Comparison of ENCODE assay signal across 24 cellular contexts in the genomic region with DNA sequence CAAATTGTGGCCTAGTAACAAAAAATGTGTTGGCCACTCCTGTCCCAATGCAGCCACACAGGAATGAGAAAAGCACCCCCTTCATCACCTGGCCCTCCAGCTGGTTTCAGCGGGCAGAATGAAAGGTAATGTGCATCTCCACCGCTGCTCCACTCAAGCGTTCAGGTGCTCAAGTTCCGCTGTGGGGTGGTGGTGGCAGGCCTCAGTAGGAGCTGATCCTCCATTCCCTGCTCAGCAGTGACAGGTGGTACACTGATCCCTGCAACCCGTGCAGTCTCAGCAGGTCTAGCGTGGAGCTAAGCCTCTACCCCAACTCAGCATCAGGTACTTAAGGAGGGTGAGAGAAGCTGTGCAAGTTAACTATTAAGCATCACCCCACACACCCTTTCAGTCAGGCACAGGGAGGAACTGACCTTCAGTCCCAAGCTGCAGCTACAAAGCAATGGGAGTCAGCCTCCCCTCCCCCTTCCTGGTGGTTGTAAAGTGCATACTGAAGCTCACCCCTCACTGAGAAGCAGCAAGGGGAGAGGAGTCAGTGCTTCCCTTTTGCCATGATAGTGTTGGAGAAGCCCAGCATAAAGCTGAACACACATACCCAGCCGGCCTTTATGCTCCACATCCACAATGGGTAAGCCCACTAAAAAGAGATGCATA.
A peak's percentile ranks its signal among the peaks of the same experiment; 100 is the strongest.
DNase-seq lines count a peak whose midpoint lies in the region; TF ChIP-seq lines count a peak whose summit lies in the region.
"Had no signal": no experiment of that assay in that cellular context is flagged by ENCODE, and none has a peak within 500 bp of the region (broad histone marks: within the 10 kb centered on the region; RNA-seq: fewer than 3 reads in every experiment).

No MANE protein-coding gene starts in this region.

- in situ Hi-C loops in transverse colon (cut with MboI; ENCODE audit: low pct_ligation_motif_present in 1 of 4, low pct_unique_long_range_greater_than_20kb in 1 of 4, low sequenced_read_pairs in 3 of 4) = no loop called here

- H3K4me3 ChIP-seq in HUES48 (ENCODE audit: low read depth, low read length) (no peak overlapping the region), NT2/D1 (ENCODE audit: insufficient read length, low read depth) (no peak overlapping the region), transverse colon (no peak overlapping the region)
- H3K4me3 ChIP-seq: breast epithelium, gastroesophageal sphincter, left ventricle myocardium inferior, thoracic aorta, vagina had no signal

- peak overlapping the region; percentile 14 for H3K27ac ChIP-seq in HUES48 (ENCODE audit: low read depth, low read length)
- H3K27ac ChIP-seq in transverse colon = no peak overlapping the region
- H3K27ac ChIP-seq: breast epithelium, gastroesophageal sphincter, left ventricle myocardium inferior, thoracic aorta, vagina had no signal

- 74% methylated on average over 7 of the region's 7 CpGs; no CpG with 5 or more reads in 1 of the 2 donors for WGBS in transverse colon (ENCODE audit: low coverage in 1 of 2), 2 donors

- no peaks in the 10 kb centered on the region for H3K36me3 ChIP-seq in HUES48 (ENCODE audit: control insufficient read depth, insufficient read depth, low read length)
- H3K36me3 ChIP-seq in NT2/D1 (ENCODE audit: insufficient read depth, insufficient read length, low read length) = no peaks in the 10 kb centered on the region
- no peaks in the 10 kb centered on the region for H3K36me3 ChIP-seq in transverse colon
- H3K36me3 ChIP-seq: breast epithelium, gastroesophageal sphincter, left ventricle myocardium inferior, thoracic aorta, vagina had no signal

- no peak for TF ChIP-seq POLR2A in transverse colon (IDR thresholded peaks at IDR 0.05)

- H3K9ac ChIP-seq in HUES48 (ENCODE audit: low read depth, low read length) (no peak overlapping the region), NT2/D1 (ENCODE audit: insufficient read length, low read depth) (peak overlapping the region; percentile 23)

- TF ChIP-seq CTCF in transverse colon (IDR thresholded peaks at IDR 0.05) = no peak

- H3K27me3 ChIP-seq in HUES48 (ENCODE audit: control insufficient read depth, insufficient read depth, low read length) (no peaks in the 10 kb centered on the region), NT2/D1 (ENCODE audit: insufficient read depth, insufficient read length) (no peaks in the 10 kb centered on the region), transverse colon (no peaks in the 10 kb centered on the region)
- H3K27me3 ChIP-seq: breast epithelium, gastroesophageal sphincter, vagina had no signal

- DNase-seq in NT2/D1 (ENCODE audit: low read depth, low spot score) (peak; percentile 33), iPS-NIHi7 (ENCODE audit: extremely low spot score) (peak; percentile 44), transverse colon (peak; percentile 33), T-helper 2 cell (no peak), NCI-H226 (no peak)
- DNase-seq in activated naive CD4-positive, alpha-beta T cell treated with Interleukin-2 at 50 U/mL for 16 hours = no peak
- DNase-seq: activated CD4-positive, alpha-beta T cell treated with anti-CD3 and anti-CD28 coated beads for 4 hours; activated CD8-positive, alpha-beta T cell treated with anti-CD3 and anti-CD28 coated beads, Interleukin-2, amount 10 ng/mL, durations not matched to agents 7 days and 5 days; DMS53; effector CD4-positive, alpha-beta T cell; hippocampal formation; left ventricle myocardium inferior; mesenchymal stem cell; NCI-H146; NCI-H526 treated with DMSO at 0.1 percent for 48 hours; SHP77 treated with DMSO at 0.1 percent for 48 hours; stimulated activated CD4-positive, alpha-beta T cell treated with anti-CD3 and anti-CD28 coated beads, Interleukin-12 subunit alpha, Interleukin-12 subunit beta, amount 100 ng/mL, for 4 hours; stimulated activated CD4-positive, alpha-beta T cell treated with anti-CD3 and anti-CD28 coated beads, Interleukin-2, amount 100 ng/mL, for 48 hours; stimulated activated naive CD8-positive, alpha-beta T cell treated with anti-CD3 and anti-CD28 coated beads, Interleukin-15, amount 100 ng/mL, for 72 hours had no signal

- intact Hi-C loops in transverse colon (cut with DNase I; ENCODE audit: low total_unique reads) = no loop called here

- H3K4me1 ChIP-seq in HUES48 (ENCODE audit: control insufficient read depth, insufficient read depth, low read length) (peaks cover 13% of the 10 kb centered on the region), NT2/D1 (ENCODE audit: insufficient read depth, insufficient read length) (peaks cover 11% of the 10 kb centered on the region), transverse colon (no peaks in the 10 kb centered on the region)
- H3K4me1 ChIP-seq: breast epithelium, gastroesophageal sphincter, left ventricle myocardium inferior, vagina had no signal

- no peak for TF ChIP-seq EP300 in transverse colon (IDR thresholded peaks at IDR 0.05; ENCODE audit: low read depth)

- H3K9me3 ChIP-seq in HUES48 (ENCODE audit: control insufficient read depth, insufficient read depth, low read length) (no peaks in the 10 kb centered on the region), NT2/D1 (ENCODE audit: insufficient read depth, low read length) (peaks cover 13% of the 10 kb centered on the region), transverse colon (no peaks in the 10 kb centered on the region)
- H3K9me3 ChIP-seq: breast epithelium, gastroesophageal sphincter, left ventricle myocardium inferior, thoracic aorta, vagina had no signal

Comparison
In these comparisons a context has a peak if more than half of its experiments do, and no peak if none do; other contexts are left out.
1. DNase-seq: peak in NT2/D1 (single experiment), iPS-NIHi7 (single experiment) and transverse colon (single experiment); none in T-helper 2 cell (0 of 5), NCI-H226 (single experiment) and activated naive CD4-positive, alpha-beta T cell treated with Interleukin-2 at 50 U/mL for 16 hours (single experiment).